9 cellular contexts compared by ENCODE assay signal in genomic region chr7:2299853-2300512, GRCh38. TPM values are rescaled to one million over a fixed set of nuclear protein-coding genes. Genes with fewer than 3 reads are reported as not detected.
DNase-seq lines count a peak whose midpoint lies in the region; ATAC-seq and TF ChIP-seq lines count a peak whose summit lies in the region.
"Had no signal": no experiment of that assay in that cellular context is flagged by ENCODE, and none has a peak within 500 bp of the region (broad histone marks: within the 10 kb centered on the region; RNA-seq: fewer than 3 reads in every experiment).

No MANE protein-coding gene starts in this region.

- H3K36me3 ChIP-seq in mesenchymal stem cell (ENCODE audit: control insufficient read depth in 1 of 2, insufficient read depth in 2 of 2, low read depth in 1 of 2, low read length in 2 of 2) (no peaks in the 10 kb centered on the region), vagina (no peaks in the 10 kb centered on the region)

- H3K9me3 ChIP-seq in mesenchymal stem cell (ENCODE audit: control insufficient read depth, low read length), result no peaks in the 10 kb centered on the region
- H3K9me3 ChIP-seq in vagina, result no peaks in the 10 kb centered on the region

- no TSS peak for BruUV-seq in MCF 10A (replicated peaks; lab: Mats Ljungman, UMichigan)

- no peak overlapping the region for H3K4me3 ChIP-seq in mesenchymal stem cell (ENCODE audit: insufficient read depth in 1 of 2, low read depth in 1 of 2, low read length in 2 of 2)
- H3K4me3 ChIP-seq in vagina, result no peak overlapping the region

- H3K9ac ChIP-seq in mesenchymal stem cell (ENCODE audit: low read length), result peak overlapping the region; percentile 75

- no peak overlapping the region for H2BK15ac ChIP-seq in mesenchymal stem cell (ENCODE audit: low read depth, poor library complexity, severe bottlenecking)

- H3K79me1 ChIP-seq in mesenchymal stem cell (replicated peaks; ENCODE audit: low read length, poor library complexity, severe bottlenecking), result peaks cover 26% of the 10 kb centered on the region

- H3K27me3 ChIP-seq in mesenchymal stem cell (ENCODE audit: control insufficient read depth in 1 of 2, insufficient read depth in 1 of 2, low read length in 2 of 2) (no peaks in the 10 kb centered on the region), vagina (no peaks in the 10 kb centered on the region)

- intact Hi-C loops in activated B cell treated with CpG ODN at 0.5 μM for 24 hours (cut with micrococcal nuclease), result loop anchor here (1.0 to 5.0 kb wide), 8 partner anchors 7 to 227 kb away; partner anchors contain the start of gene SNX8
- intact Hi-C loops in vagina (cut with DNase I), result no loop called here
- intact Hi-C loops in MCF 10A (cut with micrococcal nuclease), result no loop called here

- no peak overlapping the region for H3K4me2 ChIP-seq in mesenchymal stem cell (ENCODE audit: low read length, poor library complexity, severe bottlenecking)

- WGBS in mesenchymal stem cell, result 92% methylated on average over 9 of the region's 9 CpGs

- no peak overlapping the region for H4K8ac ChIP-seq in mesenchymal stem cell (ENCODE audit: low read length)

- no peak for DNase-seq in activated naive CD4-positive, alpha-beta T cell treated with anti-CD3 and anti-CD28 coated beads, Interleukin-2, amount 50 U/mL, for 72 hours (ENCODE audit: low spot score in 2 of 2)
- DNase-seq in activated naive CD4-positive, alpha-beta T cell (lab: John Stamatoyannopoulos, UW), result no peak
- DNase-seq in activated B cell treated with CpG ODN at 0.5 μM for 24 hours, result no peak
- no peak for DNase-seq in mesenchymal stem cell
- no peak for DNase-seq in vagina (ENCODE audit: extremely low spot score in 2 of 2)
- DNase-seq in MCF 10A (ENCODE audit: unreplicated experiment), result no peak
- DNase-seq: RPMI8226 had no signal

- no peak for TF ChIP-seq POLR2A in vagina (IDR thresholded peaks at IDR 0.05)

- H2BK5ac ChIP-seq in mesenchymal stem cell (ENCODE audit: low read depth, low read length, poor library complexity, severe bottlenecking), result no peak overlapping the region

- H3K27me3 Mint-ChIP-seq in activated B cell treated with CpG ODN at 0.5 μM for 24 hours (no peaks in the 10 kb centered on the region), MCF 10A (ENCODE audit: insufficient read depth, unreplicated experiment) (no peaks in the 10 kb centered on the region)

- H3K27ac ChIP-seq in mesenchymal stem cell (ENCODE audit: low read length, poor library complexity, severe bottlenecking) (no peak overlapping the region), vagina (peak overlapping the region; percentile 42)

- POLR2A ChIA-PET in activated B cell treated with CpG ODN at 0.5 μM for 24 hours (lab: Charles Lee) (interaction anchor here (0.7 to 7.7 kb wide), 9 partner anchors 8 to 230 kb away, joined by 3 to 75 read pairs (median 5); partner anchors contain the start of genes MAD1L1, MRM2, NUDT1 and SNX8), MCF 10A (lab: Yijun Ruan, JAX) (interaction anchor here (0.7 kb wide), 1 partner anchor 11 kb away, joined by 3 read pairs; no protein-coding TSS in a partner anchor)

- H3K4me3 Mint-ChIP-seq in activated B cell treated with CpG ODN at 0.5 μM for 24 hours (peak overlapping the region; percentile 77), MCF 10A (ENCODE audit: unreplicated experiment) (no peak overlapping the region)

- no peak overlapping the region for H3K23ac ChIP-seq in mesenchymal stem cell (ENCODE audit: low read length in 2 of 2)

- no peak overlapping the region for H2AFZ ChIP-seq in mesenchymal stem cell (ENCODE audit: low read depth, low read length)

- H3K9me3 Mint-ChIP-seq in activated naive CD4-positive, alpha-beta T cell treated with anti-CD3 and anti-CD28 coated beads, Interleukin-2, amount 50 U/mL, for 72 hours, result no peaks in the 10 kb centered on the region
- H3K9me3 Mint-ChIP-seq in activated B cell treated with CpG ODN at 0.5 μM for 24 hours, result peaks cover 3% of the 10 kb centered on the region
- H3K9me3 Mint-ChIP-seq in MCF 10A (ENCODE audit: unreplicated experiment), result no peaks in the 10 kb centered on the region

- H3K14ac ChIP-seq in mesenchymal stem cell (ENCODE audit: low read length in 2 of 2), result no peak overlapping the region

- H3K4me1 Mint-ChIP-seq in activated B cell treated with CpG ODN at 0.5 μM for 24 hours (peaks cover 79% of the 10 kb centered on the region), MCF 10A (ENCODE audit: insufficient read depth, unreplicated experiment) (no peaks in the 10 kb centered on the region)

- CTCF ChIA-PET in activated B cell treated with CpG ODN at 0.5 μM for 24 hours (lab: Charles Lee), result interaction anchor here (0.6 to 1.1 kb wide), 3 partner anchors 13 to 284 kb away, joined by 3 to 6 read pairs (median 3); no protein-coding TSS in a partner anchor
- CTCF ChIA-PET in MCF 10A (lab: Yijun Ruan, JAX), result interaction anchor here (1.4 kb wide), 1 partner anchor 10 kb away, joined by 4 read pairs; no protein-coding TSS in a partner anchor

- no peak overlapping the region for H3K4ac ChIP-seq in mesenchymal stem cell (ENCODE audit: low read depth in 1 of 2, low read length in 2 of 2)

- no peak overlapping the region for H2BK120ac ChIP-seq in mesenchymal stem cell (ENCODE audit: low read depth, low read length)

- TF ChIP-seq CTCF in activated B cell treated with CpG ODN at 0.5 μM for 24 hours (IDR thresholded peaks at IDR 0.05) (no peak), vagina (IDR thresholded peaks at IDR 0.05) (no peak), MCF 10A (IDR thresholded peaks at IDR 0.05; ENCODE audit: unreplicated experiment) (no peak)

- peaks cover 4% of the 10 kb centered on the region for H3K4me1 ChIP-seq in mesenchymal stem cell (ENCODE audit: control insufficient read depth, insufficient read depth, low read depth, low read length)
- H3K4me1 ChIP-seq in vagina, result no peaks in the 10 kb centered on the region

- H2AK5ac ChIP-seq in mesenchymal stem cell (ENCODE audit: low read length, severe bottlenecking), result no peak overlapping the region

- H4K91ac ChIP-seq in mesenchymal stem cell (ENCODE audit: low read length), result no peak overlapping the region

- peak overlapping the region; percentile 60 to 71 for H3K27ac Mint-ChIP-seq in activated naive CD4-positive, alpha-beta T cell treated with anti-CD3 and anti-CD28 coated beads, Interleukin-2, amount 50 U/mL, for 72 hours
- H3K27ac Mint-ChIP-seq in activated B cell treated with CpG ODN at 0.5 μM for 24 hours (peak overlapping the region; percentile 96), MCF 10A (ENCODE audit: low read depth, unreplicated experiment) (no peak overlapping the region)

- H2BK12ac ChIP-seq in mesenchymal stem cell (ENCODE audit: low read length in 2 of 2), result no peak overlapping the region

- peak in 1 of 2 donors; percentile 31 for ATAC-seq in activated naive CD4-positive, alpha-beta T cell treated with anti-CD3 and anti-CD28 coated beads, Interleukin-2, amount 50 U/mL, for 72 hours
- ATAC-seq in activated B cell treated with CpG ODN at 0.5 μM for 24 hours (ENCODE audit: low read depth) (peak; percentile 35), HG03439 (IDR thresholded peaks at IDR 0.05; ENCODE audit: unreplicated experiment) (no peak), GM19467 (IDR thresholded peaks at IDR 0.05; ENCODE audit: unreplicated experiment) (no peak)

- H3K36me3 Mint-ChIP-seq in activated naive CD4-positive, alpha-beta T cell treated with anti-CD3 and anti-CD28 coated beads, Interleukin-2, amount 50 U/mL, for 72 hours, result no peaks in the 10 kb centered on the region
- peaks cover 26% of the 10 kb centered on the region for H3K36me3 Mint-ChIP-seq in activated B cell treated with CpG ODN at 0.5 μM for 24 hours (ENCODE audit: low read depth)
- no peaks in the 10 kb centered on the region for H3K36me3 Mint-ChIP-seq in MCF 10A (ENCODE audit: insufficient read depth, unreplicated experiment)

- H3K18ac ChIP-seq in mesenchymal stem cell (ENCODE audit: low read depth in 1 of 2, low read length in 2 of 2), result no peak overlapping the region

RNA-seq across cellular contexts. Expression of gene SNX8, which starts 14.3 kb away (rescaled TPM):
- 10 to 100 TPM; 35.6 to 36.1 TPM for total RNA-seq in activated naive CD4-positive, alpha-beta T cell treated with anti-CD3 and anti-CD28 coated beads, Interleukin-2, amount 50 U/mL, for 72 hours
- total RNA-seq in activated B cell treated with CpG ODN at 0.5 μM for 24 hours, result 175 and 181 TPM in 2 replicates
- polyA plus RNA-seq in mesenchymal stem cell (2013, experiment 1 of 2), result 26.3 TPM
- 28.5 TPM for polyA plus RNA-seq in mesenchymal stem cell (2013, experiment 2 of 2)
- 8.3 TPM for total RNA-seq in vagina
- total RNA-seq in MCF 10A (2022), result 31.0 and 31.2 TPM in 2 replicates

RNA-seq across cellular contexts. Expression of gene EIF3B, which starts 54.6 kb away (rescaled TPM):
- total RNA-seq in activated naive CD4-positive, alpha-beta T cell treated with anti-CD3 and anti-CD28 coated beads, Interleukin-2, amount 50 U/mL, for 72 hours, result 100 to 1,000 TPM; 130 to 260 TPM
- total RNA-seq in activated B cell treated with CpG ODN at 0.5 μM for 24 hours (198 and 202 TPM in 2 replicates), vagina (90.8 TPM), MCF 10A (2022) (258 and 290 TPM in 2 replicates)
- polyA plus RNA-seq in mesenchymal stem cell (2013, experiment 1 of 2), result 81.4 TPM
- polyA plus RNA-seq in mesenchymal stem cell (2013, experiment 2 of 2), result 76.2 TPM

RNA-seq across cellular contexts. Expression of gene NUDT1, which starts 58.0 kb away (rescaled TPM):
- total RNA-seq in activated naive CD4-positive, alpha-beta T cell treated with anti-CD3 and anti-CD28 coated beads, Interleukin-2, amount 50 U/mL, for 72 hours, result 10 to 100 TPM; 79.8 to 95.3 TPM
- 38.0 and 42.6 TPM in 2 replicates for total RNA-seq in activated B cell treated with CpG ODN at 0.5 μM for 24 hours
- 13.8 TPM for polyA plus RNA-seq in mesenchymal stem cell (2013, experiment 1 of 2)
- 13.5 TPM for polyA plus RNA-seq in mesenchymal stem cell (2013, experiment 2 of 2)
- total RNA-seq in vagina, result 19.4 TPM
- 20.3 and 27.2 TPM in 2 replicates for total RNA-seq in MCF 10A (2022)

RNA-seq across cellular contexts. Expression of gene MRM2, which starts 58.0 kb away (rescaled TPM):
- 10 to 100 TPM; 24.4 to 30.8 TPM for total RNA-seq in activated naive CD4-positive, alpha-beta T cell treated with anti-CD3 and anti-CD28 coated beads, Interleukin-2, amount 50 U/mL, for 72 hours
- total RNA-seq in activated B cell treated with CpG ODN at 0.5 μM for 24 hours, result 35.3 and 36.5 TPM in 2 replicates
- 15.6 TPM for polyA plus RNA-seq in mesenchymal stem cell (2013, experiment 1 of 2)
- 14.8 TPM for polyA plus RNA-seq in mesenchymal stem cell (2013, experiment 2 of 2)
- total RNA-seq in vagina, result 8.3 TPM
- total RNA-seq in MCF 10A (2022), result 26.9 and 32.1 TPM in 2 replicates
